ENCODE assay signal across 1 cellular context in genomic region chr1:207291723-207292122, GRCh38.
TF ChIP-seq lines count a peak whose summit lies in the region.

No MANE protein-coding gene starts in this region.

TF ChIP-seq in K562, 482 proteins besides CTCF, POLR2A, EP300 and RAD21 (continued from another document):
- TF ChIP-seq E2F8 (IDR thresholded peaks at IDR 0.05; ENCODE audit: low read depth, partially characterized antibody) (no peak), ARHGAP35 (IDR thresholded peaks at IDR 0.05; ENCODE audit: partially characterized antibody) (no peak), ZNF449 (CRISPR knock-in tag; IDR thresholded peaks at IDR 0.05) (no peak), PHTF2 (CRISPR knock-in tag; IDR thresholded peaks at IDR 0.05) (no peak), ZNF280A (IDR thresholded peaks at IDR 0.05; ENCODE audit: low read depth, partially characterized antibody) (peak; percentile 38), CBX5 (IDR thresholded peaks at IDR 0.05; ENCODE audit: borderline replicate concordance, low read depth) (0 out of 2 replicates have a peak, but pooled peaks have one; percentile 63)
